Comparison of ENCODE assay signal across 1 cellular context in the genomic region with DNA sequence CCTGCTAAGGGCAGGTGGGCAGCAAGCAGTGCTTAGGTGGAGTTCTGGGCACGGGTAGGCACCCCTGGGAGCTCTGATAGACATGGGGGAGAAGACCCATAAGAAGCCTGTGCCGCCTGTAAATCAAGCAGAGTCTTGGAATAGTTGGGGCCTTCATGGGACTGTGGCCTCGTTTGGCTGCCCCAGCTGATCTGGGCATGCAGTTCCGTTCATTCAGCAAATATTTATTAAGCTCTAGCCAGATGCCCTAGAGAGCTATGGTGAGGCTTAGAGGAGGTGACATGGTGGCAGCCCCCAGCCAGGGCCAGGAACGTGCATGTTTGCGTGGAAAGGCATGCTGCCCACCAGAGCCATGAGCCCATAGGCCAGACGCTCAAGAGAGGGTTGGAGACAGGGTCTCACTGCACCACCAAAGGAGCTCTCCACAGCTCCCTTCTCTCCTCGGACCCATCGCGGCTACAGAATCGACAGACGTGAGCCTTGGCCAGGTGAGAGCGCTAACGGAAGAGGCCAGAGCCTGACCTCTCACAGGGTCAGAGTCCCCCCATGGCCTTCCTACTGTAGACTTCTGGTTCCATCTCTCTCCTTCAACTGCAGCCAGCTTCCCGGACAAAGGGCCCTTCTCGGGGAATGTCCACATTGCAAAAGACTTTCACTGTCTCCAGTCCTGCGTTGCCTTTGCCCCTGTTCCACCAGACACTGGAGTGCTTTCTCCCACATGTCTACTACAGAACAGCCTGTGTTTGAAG.
TF ChIP-seq lines count a peak whose summit lies in the region.

No MANE protein-coding gene starts in this region.

TF ChIP-seq in HepG2, 621 proteins besides CTCF, POLR2A, EP300 and RAD21 (continued from another document and continues in another):
- TF ChIP-seq, protein P1, sequence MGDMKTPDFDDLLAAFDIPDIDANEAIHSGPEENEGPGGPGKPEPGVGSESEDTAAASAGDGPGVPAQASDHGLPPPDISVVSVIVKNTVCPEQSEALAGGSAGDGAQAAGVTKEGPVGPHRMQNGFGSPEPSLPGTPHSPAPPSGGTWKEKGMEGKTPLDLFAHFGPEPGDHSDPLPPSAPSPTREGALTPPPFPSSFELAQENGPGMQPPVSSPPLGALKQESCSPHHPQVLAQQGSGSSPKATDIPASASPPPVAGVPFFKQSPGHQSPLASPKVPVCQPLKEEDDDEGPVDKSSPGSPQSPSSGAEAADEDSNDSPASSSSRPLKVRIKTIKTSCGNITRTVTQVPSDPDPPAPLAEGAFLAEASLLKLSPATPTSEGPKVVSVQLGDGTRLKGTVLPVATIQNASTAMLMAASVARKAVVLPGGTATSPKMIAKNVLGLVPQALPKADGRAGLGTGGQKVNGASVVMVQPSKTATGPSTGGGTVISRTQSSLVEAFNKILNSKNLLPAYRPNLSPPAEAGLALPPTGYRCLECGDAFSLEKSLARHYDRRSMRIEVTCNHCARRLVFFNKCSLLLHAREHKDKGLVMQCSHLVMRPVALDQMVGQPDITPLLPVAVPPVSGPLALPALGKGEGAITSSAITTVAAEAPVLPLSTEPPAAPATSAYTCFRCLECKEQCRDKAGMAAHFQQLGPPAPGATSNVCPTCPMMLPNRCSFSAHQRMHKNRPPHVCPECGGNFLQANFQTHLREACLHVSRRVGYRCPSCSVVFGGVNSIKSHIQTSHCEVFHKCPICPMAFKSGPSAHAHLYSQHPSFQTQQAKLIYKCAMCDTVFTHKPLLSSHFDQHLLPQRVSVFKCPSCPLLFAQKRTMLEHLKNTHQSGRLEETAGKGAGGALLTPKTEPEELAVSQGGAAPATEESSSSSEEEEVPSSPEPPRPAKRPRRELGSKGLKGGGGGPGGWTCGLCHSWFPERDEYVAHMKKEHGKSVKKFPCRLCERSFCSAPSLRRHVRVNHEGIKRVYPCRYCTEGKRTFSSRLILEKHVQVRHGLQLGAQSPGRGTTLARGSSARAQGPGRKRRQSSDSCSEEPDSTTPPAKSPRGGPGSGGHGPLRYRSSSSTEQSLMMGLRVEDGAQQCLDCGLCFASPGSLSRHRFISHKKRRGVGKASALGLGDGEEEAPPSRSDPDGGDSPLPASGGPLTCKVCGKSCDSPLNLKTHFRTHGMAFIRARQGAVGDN (CRISPR knock-in tag; IDR thresholded peaks at IDR 0.05), result peak; percentile 85
- TF ChIP-seq EHMT2 (IDR thresholded peaks at IDR 0.05; ENCODE audit: borderline replicate concordance, low read depth, low read length) (no peak), TGIF2 (CRISPR knock-in tag; IDR thresholded peaks at IDR 0.05) (0 out of 2 replicates have a peak, but pooled peaks have one; percentile 32), ZFP36L1 (CRISPR knock-in tag; IDR thresholded peaks at IDR 0.05) (no peak), TEAD2 (CRISPR knock-in tag; IDR thresholded peaks at IDR 0.05) (no peak), KMT2B (CRISPR knock-in tag; IDR thresholded peaks at IDR 0.05) (no peak), ZNF614 (CRISPR knock-in tag; IDR thresholded peaks at IDR 0.05; ENCODE audit: borderline replicate concordance) (no peak), ARNTL (CRISPR knock-in tag; IDR thresholded peaks at IDR 0.05) (no peak), ZFAT (CRISPR knock-in tag; conservative IDR thresholded peaks at IDR 0.05) (no peak), GTF2F1 (IDR thresholded peaks at IDR 0.05; ENCODE audit: low read length) (no peak), KLF15 (CRISPR knock-in tag; IDR thresholded peaks at IDR 0.05; ENCODE audit: borderline replicate concordance) (no peak), ZNF772 (CRISPR knock-in tag; IDR thresholded peaks at IDR 0.05) (peak; percentile 52; the same call in 1 of the 2 replicates), ZNF839 (CRISPR knock-in tag; IDR thresholded peaks at IDR 0.05; ENCODE audit: borderline replicate concordance) (no peak), NCOR1 (IDR thresholded peaks at IDR 0.05; ENCODE audit: borderline replicate concordance, low read length) (no peak), KAT8 (CRISPR knock-in tag; IDR thresholded peaks at IDR 0.05) (no peak), CBX5 (CRISPR knock-in tag; IDR thresholded peaks at IDR 0.05; ENCODE audit: borderline replicate concordance) (no peak), SYNCRIP (IDR thresholded peaks at IDR 0.05; ENCODE audit: insufficient read depth, low read depth, low read length) (no peak), ZNF432 (CRISPR knock-in tag; IDR thresholded peaks at IDR 0.05; ENCODE audit: borderline replicate concordance) (no peak), KLF6 (CRISPR knock-in tag; IDR thresholded peaks at IDR 0.05) (no peak), ZBTB38 (CRISPR knock-in tag; IDR thresholded peaks at IDR 0.05) (no peak), ZNF644 (CRISPR knock-in tag; IDR thresholded peaks at IDR 0.05; ENCODE audit: low read depth) (peak; percentile 38; the same call in 1 of the 2 replicates), FOXC1 (CRISPR knock-in tag; IDR thresholded peaks at IDR 0.05; ENCODE audit: borderline replicate concordance) (peak; percentile 54; the same call in 1 of the 2 replicates), ZNF556 (CRISPR knock-in tag; IDR thresholded peaks at IDR 0.05; ENCODE audit: borderline replicate concordance) (no peak), GFI1 (CRISPR knock-in tag; IDR thresholded peaks at IDR 0.05; ENCODE audit: borderline replicate concordance) (no peak), REPIN1 (CRISPR knock-in tag; IDR thresholded peaks at IDR 0.05; ENCODE audit: borderline replicate concordance, low read depth) (peak; percentile 61; the same call in 1 of the 2 replicates), ZNF598 (CRISPR knock-in tag; IDR thresholded peaks at IDR 0.05; ENCODE audit: borderline replicate concordance) (0 out of 2 replicates have a peak, but pooled peaks have one; percentile 42), ZNF629 (CRISPR knock-in tag; conservative IDR thresholded peaks at IDR 0.05) (no peak)
- TF ChIP-seq, protein P2, sequence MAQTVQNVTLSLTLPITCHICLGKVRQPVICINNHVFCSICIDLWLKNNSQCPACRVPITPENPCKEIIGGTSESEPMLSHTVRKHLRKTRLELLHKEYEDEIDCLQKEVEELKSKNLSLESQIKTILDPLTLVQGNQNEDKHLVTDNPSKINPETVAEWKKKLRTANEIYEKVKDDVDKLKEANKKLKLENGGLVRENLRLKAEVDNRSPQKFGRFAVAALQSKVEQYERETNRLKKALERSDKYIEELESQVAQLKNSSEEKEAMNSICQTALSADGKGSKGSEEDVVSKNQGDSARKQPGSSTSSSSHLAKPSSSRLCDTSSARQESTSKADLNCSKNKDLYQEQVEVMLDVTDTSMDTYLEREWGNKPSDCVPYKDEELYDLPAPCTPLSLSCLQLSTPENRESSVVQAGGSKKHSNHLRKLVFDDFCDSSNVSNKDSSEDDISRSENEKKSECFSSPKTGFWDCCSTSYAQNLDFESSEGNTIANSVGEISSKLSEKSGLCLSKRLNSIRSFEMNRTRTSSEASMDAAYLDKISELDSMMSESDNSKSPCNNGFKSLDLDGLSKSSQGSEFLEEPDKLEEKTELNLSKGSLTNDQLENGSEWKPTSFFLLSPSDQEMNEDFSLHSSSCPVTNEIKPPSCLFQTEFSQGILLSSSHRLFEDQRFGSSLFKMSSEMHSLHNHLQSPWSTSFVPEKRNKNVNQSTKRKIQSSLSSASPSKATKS (CRISPR knock-in tag; IDR thresholded peaks at IDR 0.05), result no peak
- TF ChIP-seq, protein P3, sequence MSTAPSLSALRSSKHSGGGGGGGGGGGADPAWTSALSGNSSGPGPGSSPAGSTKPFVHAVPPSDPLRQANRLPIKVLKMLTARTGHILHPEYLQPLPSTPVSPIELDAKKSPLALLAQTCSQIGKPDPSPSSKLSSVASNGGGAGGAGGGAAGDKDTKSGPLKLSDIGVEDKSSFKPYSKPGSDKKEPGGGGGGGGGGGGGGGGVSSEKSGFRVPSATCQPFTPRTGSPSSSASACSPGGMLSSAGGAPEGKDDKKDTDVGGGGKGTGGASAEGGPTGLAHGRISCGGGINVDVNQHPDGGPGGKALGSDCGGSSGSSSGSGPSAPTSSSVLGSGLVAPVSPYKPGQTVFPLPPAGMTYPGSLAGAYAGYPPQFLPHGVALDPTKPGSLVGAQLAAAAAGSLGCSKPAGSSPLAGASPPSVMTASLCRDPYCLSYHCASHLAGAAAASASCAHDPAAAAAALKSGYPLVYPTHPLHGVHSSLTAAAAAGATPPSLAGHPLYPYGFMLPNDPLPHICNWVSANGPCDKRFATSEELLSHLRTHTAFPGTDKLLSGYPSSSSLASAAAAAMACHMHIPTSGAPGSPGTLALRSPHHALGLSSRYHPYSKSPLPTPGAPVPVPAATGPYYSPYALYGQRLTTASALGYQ (CRISPR knock-in tag; IDR thresholded peaks at IDR 0.05), result no peak
- TF ChIP-seq, protein P4, sequence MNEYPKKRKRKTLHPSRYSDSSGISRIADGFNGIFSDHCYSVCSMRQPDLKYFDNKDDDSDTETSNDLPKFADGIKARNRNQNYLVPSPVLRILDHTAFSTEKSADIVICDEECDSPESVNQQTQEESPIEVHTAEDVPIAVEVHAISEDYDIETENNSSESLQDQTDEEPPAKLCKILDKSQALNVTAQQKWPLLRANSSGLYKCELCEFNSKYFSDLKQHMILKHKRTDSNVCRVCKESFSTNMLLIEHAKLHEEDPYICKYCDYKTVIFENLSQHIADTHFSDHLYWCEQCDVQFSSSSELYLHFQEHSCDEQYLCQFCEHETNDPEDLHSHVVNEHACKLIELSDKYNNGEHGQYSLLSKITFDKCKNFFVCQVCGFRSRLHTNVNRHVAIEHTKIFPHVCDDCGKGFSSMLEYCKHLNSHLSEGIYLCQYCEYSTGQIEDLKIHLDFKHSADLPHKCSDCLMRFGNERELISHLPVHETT (CRISPR knock-in tag; conservative IDR thresholded peaks at IDR 0.05), result no peak
- TF ChIP-seq, protein P5, sequence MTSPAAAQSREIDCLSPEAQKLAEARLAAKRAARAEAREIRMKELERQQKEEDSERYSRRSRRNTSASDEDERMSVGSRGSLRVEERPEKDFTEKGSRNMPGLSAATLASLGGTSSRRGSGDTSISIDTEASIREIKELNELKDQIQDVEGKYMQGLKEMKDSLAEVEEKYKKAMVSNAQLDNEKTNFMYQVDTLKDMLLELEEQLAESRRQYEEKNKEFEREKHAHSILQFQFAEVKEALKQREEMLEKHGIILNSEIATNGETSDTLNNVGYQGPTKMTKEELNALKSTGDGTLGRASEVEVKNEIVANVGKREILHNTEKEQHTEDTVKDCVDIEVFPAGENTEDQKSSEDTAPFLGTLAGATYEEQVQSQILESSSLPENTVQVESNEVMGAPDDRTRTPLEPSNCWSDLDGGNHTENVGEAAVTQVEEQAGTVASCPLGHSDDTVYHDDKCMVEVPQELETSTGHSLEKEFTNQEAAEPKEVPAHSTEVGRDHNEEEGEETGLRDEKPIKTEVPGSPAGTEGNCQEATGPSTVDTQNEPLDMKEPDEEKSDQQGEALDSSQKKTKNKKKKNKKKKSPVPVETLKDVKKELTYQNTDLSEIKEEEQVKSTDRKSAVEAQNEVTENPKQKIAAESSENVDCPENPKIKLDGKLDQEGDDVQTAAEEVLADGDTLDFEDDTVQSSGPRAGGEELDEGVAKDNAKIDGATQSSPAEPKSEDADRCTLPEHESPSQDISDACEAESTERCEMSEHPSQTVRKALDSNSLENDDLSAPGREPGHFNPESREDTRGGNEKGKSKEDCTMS (CRISPR knock-in tag; conservative IDR thresholded peaks at IDR 0.05), result no peak
- TF ChIP-seq, protein P6, sequence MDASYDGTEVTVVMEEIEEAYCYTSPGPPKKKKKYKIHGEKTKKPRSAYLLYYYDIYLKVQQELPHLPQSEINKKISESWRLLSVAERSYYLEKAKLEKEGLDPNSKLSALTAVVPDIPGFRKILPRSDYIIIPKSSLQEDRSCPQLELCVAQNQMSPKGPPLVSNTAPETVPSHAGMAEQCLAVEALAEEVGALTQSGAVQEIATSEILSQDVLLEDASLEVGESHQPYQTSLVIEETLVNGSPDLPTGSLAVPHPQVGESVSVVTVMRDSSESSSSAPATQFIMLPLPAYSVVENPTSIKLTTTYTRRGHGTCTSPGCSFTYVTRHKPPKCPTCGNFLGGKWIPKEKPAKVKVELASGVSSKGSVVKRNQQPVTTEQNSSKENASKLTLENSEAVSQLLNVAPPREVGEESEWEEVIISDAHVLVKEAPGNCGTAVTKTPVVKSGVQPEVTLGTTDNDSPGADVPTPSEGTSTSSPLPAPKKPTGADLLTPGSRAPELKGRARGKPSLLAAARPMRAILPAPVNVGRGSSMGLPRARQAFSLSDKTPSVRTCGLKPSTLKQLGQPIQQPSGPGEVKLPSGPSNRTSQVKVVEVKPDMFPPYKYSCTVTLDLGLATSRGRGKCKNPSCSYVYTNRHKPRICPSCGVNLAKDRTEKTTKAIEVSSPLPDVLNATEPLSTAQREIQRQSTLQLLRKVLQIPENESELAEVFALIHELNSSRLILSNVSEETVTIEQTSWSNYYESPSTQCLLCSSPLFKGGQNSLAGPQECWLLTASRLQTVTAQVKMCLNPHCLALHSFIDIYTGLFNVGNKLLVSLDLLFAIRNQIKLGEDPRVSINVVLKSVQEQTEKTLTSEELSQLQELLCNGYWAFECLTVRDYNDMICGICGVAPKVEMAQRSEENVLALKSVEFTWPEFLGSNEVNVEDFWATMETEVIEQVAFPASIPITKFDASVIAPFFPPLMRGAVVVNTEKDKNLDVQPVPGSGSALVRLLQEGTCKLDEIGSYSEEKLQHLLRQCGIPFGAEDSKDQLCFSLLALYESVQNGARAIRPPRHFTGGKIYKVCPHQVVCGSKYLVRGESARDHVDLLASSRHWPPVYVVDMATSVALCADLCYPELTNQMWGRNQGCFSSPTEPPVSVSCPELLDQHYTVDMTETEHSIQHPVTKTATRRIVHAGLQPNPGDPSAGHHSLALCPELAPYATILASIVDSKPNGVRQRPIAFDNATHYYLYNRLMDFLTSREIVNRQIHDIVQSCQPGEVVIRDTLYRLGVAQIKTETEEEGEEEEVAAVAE (CRISPR knock-in tag; IDR thresholded peaks at IDR 0.05; ENCODE audit: borderline replicate concordance), result no peak; the same call in 1 of the 2 replicates
- TF ChIP-seq, protein P7, sequence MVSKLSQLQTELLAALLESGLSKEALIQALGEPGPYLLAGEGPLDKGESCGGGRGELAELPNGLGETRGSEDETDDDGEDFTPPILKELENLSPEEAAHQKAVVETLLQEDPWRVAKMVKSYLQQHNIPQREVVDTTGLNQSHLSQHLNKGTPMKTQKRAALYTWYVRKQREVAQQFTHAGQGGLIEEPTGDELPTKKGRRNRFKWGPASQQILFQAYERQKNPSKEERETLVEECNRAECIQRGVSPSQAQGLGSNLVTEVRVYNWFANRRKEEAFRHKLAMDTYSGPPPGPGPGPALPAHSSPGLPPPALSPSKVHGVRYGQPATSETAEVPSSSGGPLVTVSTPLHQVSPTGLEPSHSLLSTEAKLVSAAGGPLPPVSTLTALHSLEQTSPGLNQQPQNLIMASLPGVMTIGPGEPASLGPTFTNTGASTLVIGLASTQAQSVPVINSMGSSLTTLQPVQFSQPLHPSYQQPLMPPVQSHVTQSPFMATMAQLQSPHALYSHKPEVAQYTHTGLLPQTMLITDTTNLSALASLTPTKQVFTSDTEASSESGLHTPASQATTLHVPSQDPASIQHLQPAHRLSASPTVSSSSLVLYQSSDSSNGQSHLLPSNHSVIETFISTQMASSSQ (IDR thresholded peaks at IDR 0.05; ENCODE audit: low read depth), result no peak
- TF ChIP-seq, protein P7 (CRISPR knock-in tag; IDR thresholded peaks at IDR 0.05; ENCODE audit: borderline replicate concordance), result no peak; the same call in 1 of the 2 replicates
